Comparison of ENCODE assay signal across 10 cellular contexts in the genomic region with DNA sequence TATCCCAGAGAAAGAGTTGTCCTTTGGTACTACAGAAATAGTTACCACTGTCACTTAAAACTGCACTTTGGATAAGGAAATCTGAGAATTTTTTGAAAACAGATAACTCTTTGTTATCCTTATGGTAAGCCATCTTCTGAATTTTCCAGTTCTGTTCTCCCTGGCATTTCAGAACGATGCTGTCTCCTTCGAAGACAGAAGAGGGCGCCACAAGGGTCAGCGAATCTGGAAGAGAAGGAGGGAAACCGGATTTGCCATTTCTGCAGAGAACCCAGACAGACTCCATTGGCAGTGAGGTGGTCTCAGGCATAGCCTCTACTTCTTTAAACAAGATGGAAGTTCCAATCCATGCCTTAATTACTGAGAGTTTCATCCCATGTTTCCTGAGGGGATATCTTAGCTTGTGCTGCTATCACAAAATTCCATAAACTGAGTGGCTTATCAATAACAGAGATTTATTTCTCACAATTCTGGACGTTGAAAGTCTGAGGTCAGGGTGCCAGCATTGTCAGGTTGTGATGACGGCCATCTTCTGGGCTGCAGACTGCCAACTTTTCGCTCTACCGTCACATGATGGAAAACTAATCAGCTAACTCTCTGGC. TPM values are rescaled to one million over a fixed set of nuclear protein-coding genes. Genes with fewer than 3 reads are reported as not detected.
DNase-seq lines count a peak whose midpoint lies in the region; ATAC-seq and TF ChIP-seq lines count a peak whose summit lies in the region.
"Had no signal": no experiment of that assay in that cellular context is flagged by ENCODE, and none has a peak within 500 bp of the region (broad histone marks: within the 10 kb centered on the region; RNA-seq: fewer than 3 reads in every experiment).

No MANE protein-coding gene starts in this region.

- no peak overlapping the region for H2AFZ ChIP-seq in Karpas-422 (ENCODE audit: low read length)
- no peak overlapping the region for H2AFZ ChIP-seq in mammary epithelial cell (ENCODE audit: low read depth, low read length)

- intact Hi-C loops in mammary epithelial cell (cut with micrococcal nuclease) = loop anchor here (1.0 to 5.0 kb wide), 2 partner anchors 178 to 188 kb away; no protein-coding TSS in a partner anchor

- WGBS in mammary epithelial cell (ENCODE audit: low coverage, missing lambda C conversion rate) = 37% methylated on average over 9 of the region's 9 CpGs

- H3K9me3 Mint-ChIP-seq in neural crest cell = no peaks in the 10 kb centered on the region

- no peak overlapping the region for H3K4me2 ChIP-seq in Karpas-422 (ENCODE audit: low read depth, low read length, poor library complexity, severe bottlenecking)
- no peak overlapping the region for H3K4me2 ChIP-seq in mammary epithelial cell (ENCODE audit: insufficient read depth, low read depth, low read length)

- H3K36me3 ChIP-seq in Karpas-422 (ENCODE audit: insufficient read depth, low read length) (peaks cover 62% of the 10 kb centered on the region), mammary epithelial cell (ENCODE audit: insufficient read depth, low read length) (no peaks in the 10 kb centered on the region)

- no peak overlapping the region for H3K9ac ChIP-seq in Karpas-422 (ENCODE audit: low read length)
- no peak overlapping the region for H3K9ac ChIP-seq in mammary epithelial cell (ENCODE audit: insufficient read depth, low read length)

- no TSS peak for BruUV-seq in mammary epithelial cell (replicated peaks; lab: Mats Ljungman, UMichigan)

- dilution Hi-C loops in mammary epithelial cell (cut with HindIII; ENCODE audit: low sequenced_read_pairs) = no loop called here

- DNase-seq in Daoy (ENCODE audit: low read depth) = peak; percentile 33
- DNase-seq in Karpas-422 = peak; percentile 65
- DNase-seq in mammary epithelial cell = no peak
- no peak for DNase-seq in neural crest cell (ENCODE audit: low read depth, low spot score)
- DNase-seq in middle frontal gyrus (ENCODE audit: extremely low spot score, low spot score) = no peak
- DNase-seq in RKO (ENCODE audit: low spot score) = no peak
- no peak for DNase-seq in G401 (ENCODE audit: low spot score)
- DNase-seq: cerebellar nuclear complex, NCI-H748 treated with DMSO at 0.1 percent for 48 hours had no signal

- H3K79me2 ChIP-seq in Karpas-422 (ENCODE audit: low read length) = peaks cover 77% of the 10 kb centered on the region
- H3K79me2 ChIP-seq in mammary epithelial cell (ENCODE audit: insufficient read depth, low read length) = no peaks in the 10 kb centered on the region

- CTCF ChIA-PET in mammary epithelial cell (lab: Charles Lee; ENCODE audit: low non-redundant PET) = no interaction called here

- no peaks in the 10 kb centered on the region for H3K4me1 Mint-ChIP-seq in neural crest cell

- H3K9me2 ChIP-seq in Karpas-422 (replicated peaks; ENCODE audit: insufficient read depth, low read length) = no peaks in the 10 kb centered on the region

- H4K20me1 ChIP-seq in Karpas-422 (ENCODE audit: insufficient read depth, low read depth, low read length) = no peaks in the 10 kb centered on the region
- H4K20me1 ChIP-seq in mammary epithelial cell (ENCODE audit: insufficient read depth, low read length) = no peaks in the 10 kb centered on the region

- H3K4me3 ChIP-seq in Karpas-422 (ENCODE audit: low read length) = no peak overlapping the region
- H3K4me3 ChIP-seq in mammary epithelial cell (replicated peaks in 1 of 3; ENCODE audit: insufficient read depth in 1 of 3, low read depth in 2 of 3, low read length in 3 of 3) = no peak overlapping the region

- peaks cover 72% of the 10 kb centered on the region for H3K4me1 ChIP-seq in Karpas-422 (ENCODE audit: low read length)
- no peaks in the 10 kb centered on the region for H3K4me1 ChIP-seq in mammary epithelial cell (ENCODE audit: insufficient read depth, low read length)

- no peak overlapping the region for H3K27ac Mint-ChIP-seq in neural crest cell (ENCODE audit: unreplicated experiment)

- TF ChIP-seq CTCF in mammary epithelial cell (conservative IDR thresholded peaks at IDR 0.05 in 1 of 2, IDR thresholded peaks at IDR 0.05 in 1 of 2; ENCODE audit: extremely low read depth in 1 of 2, insufficient read depth in 1 of 2, low read depth in 1 of 2, low read length in 2 of 2) (peak; percentile 44 to 45), neural crest cell (conservative IDR thresholded peaks at IDR 0.05) (peak; percentile 36)

- no peaks in the 10 kb centered on the region for H3K36me3 Mint-ChIP-seq in neural crest cell (ENCODE audit: low read depth)

- H3K9me3 ChIP-seq in Karpas-422 (ENCODE audit: low read length) (no peaks in the 10 kb centered on the region), mammary epithelial cell (replicated peaks; ENCODE audit: insufficient read depth, low read length) (no peaks in the 10 kb centered on the region)

- H3K27ac ChIP-seq in Karpas-422 (ENCODE audit: low read length) (peak overlapping the region; percentile 98), mammary epithelial cell (ENCODE audit: insufficient read depth, low read depth, low read length) (no peak overlapping the region)

- ATAC-seq in HG03520 (IDR thresholded peaks at IDR 0.05; ENCODE audit: unreplicated experiment) = no peak

- H3K4me3 Mint-ChIP-seq in neural crest cell = no peak overlapping the region

- in situ Hi-C loops in mammary epithelial cell (cut with MboI; ENCODE audit: low sequenced_read_pairs in 2 of 2) = loop anchor here in 1 of 2 donors (25.0 kb wide), 1 partner anchor 92 kb away; no protein-coding TSS in a partner anchor
- in situ Hi-C loops in G401 (cut with HindIII; ENCODE audit: low sequenced_read_pairs) = no loop called here

- H3K27me3 ChIP-seq in Karpas-422 (ENCODE audit: low read length) = no peaks in the 10 kb centered on the region
- H3K27me3 ChIP-seq in mammary epithelial cell (ENCODE audit: insufficient read depth, low read length) = peaks cover 3% of the 10 kb centered on the region

- H3K27me3 Mint-ChIP-seq in neural crest cell (ENCODE audit: low read depth) = peaks cover 16% of the 10 kb centered on the region

RNA-seq across cellular contexts. Expression of a gene that starts 6.4 kb away (rescaled TPM):
- not detected in 2 replicates for total RNA-seq in Daoy (2014; rRNA removed; shearing (Covaris generic))
- total RNA-seq in Karpas-422 (2014; rRNA removed; shearing (Covaris generic); ENCODE audit: low replicate concordance) = 136 and 168 TPM in 2 replicates
- not detected for total RNA-seq in mammary epithelial cell
- not detected for polyA plus RNA-seq in mammary epithelial cell
- not detected for polyA minus RNA-seq in mammary epithelial cell
- not detected in 2 replicates for total RNA-seq in neural crest cell
- not detected in 2 replicates for total RNA-seq in G401 (2014; rRNA removed; shearing (Covaris generic))

RNA-seq across cellular contexts. Expression of a gene that starts 49.4 kb away (rescaled TPM):
- total RNA-seq in Daoy (2014; rRNA removed; shearing (Covaris generic)) = not detected in 2 replicates
- total RNA-seq in Karpas-422 (2014; rRNA removed; shearing (Covaris generic); ENCODE audit: low replicate concordance) = 109 and 232 TPM in 2 replicates
- not detected for total RNA-seq in mammary epithelial cell
- polyA plus RNA-seq in mammary epithelial cell = not detected
- not detected for polyA minus RNA-seq in mammary epithelial cell
- total RNA-seq in neural crest cell = not detected in 2 replicates
- total RNA-seq in G401 (2014; rRNA removed; shearing (Covaris generic)) = not detected in 2 replicates

Comparison
In these comparisons a context has a peak if more than half of its experiments do, and no peak if none do; other contexts are left out.
1. DNase-seq: peak in Daoy (single experiment) and Karpas-422 (single experiment); none in mammary epithelial cell (single experiment), neural crest cell (single experiment), middle frontal gyrus (single experiment), RKO (single experiment) and G401 (single experiment).
2. RNA of a gene that starts 6.4 kb away (total RNA-seq): 136 to 168 TPM in Karpas-422; not detected in mammary epithelial cell, not detected in Daoy, not detected in neural crest cell and not detected in G401; every median in the first group is over 100 times any median in the second.
3. RNA of a gene that starts 49.4 kb away (total RNA-seq): 109 to 232 TPM in Karpas-422; not detected in Daoy, not detected in mammary epithelial cell, not detected in neural crest cell and not detected in G401; every median in the first group is over 100 times any median in the second.